Comparison of ENCODE assay signal across 8 cellular contexts in the genomic region with DNA sequence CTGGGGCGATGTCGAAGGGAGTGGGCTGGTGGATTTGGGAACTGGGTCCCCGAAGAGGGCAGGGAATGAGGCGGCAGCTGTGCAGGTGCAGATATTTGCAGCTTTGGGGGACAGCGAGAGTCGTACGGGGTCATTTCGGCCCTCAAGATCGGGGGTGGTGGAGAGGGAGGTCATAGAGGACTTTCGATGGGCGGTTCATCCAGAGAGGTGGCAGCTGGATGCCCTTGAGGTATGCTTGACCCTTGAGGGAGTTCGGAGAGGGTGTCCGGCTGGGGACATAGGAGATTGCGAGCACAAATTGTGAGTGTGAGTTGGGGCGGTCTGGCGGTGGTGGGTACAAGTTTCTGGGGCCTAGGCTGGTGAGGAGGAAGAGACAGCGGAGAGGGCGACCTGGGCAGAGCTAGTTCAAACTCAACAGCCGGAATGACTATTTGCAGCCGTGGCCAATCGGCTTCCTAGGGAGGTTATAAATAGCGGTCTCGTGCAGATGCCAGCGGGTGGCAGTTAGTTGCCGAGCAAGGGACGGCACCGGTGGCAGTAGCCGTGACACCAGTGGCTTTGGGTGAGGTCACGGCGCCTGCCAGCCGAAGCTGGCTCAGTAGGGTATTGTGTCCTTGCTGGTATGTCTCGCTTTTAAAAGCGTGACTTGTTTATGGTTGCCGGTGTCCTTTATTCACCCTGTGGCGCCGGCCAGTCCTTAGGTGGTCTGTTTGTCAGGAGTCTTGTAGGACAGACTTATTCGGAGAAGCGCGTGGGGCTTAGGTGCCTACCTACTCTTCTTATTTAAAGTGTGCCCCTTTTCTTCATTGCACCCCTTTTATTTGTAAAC. TPM values are rescaled to one million over a fixed set of nuclear protein-coding genes. Genes with fewer than 3 reads are reported as not detected.
A peak's percentile ranks its signal among the peaks of the same experiment; 100 is the strongest.
DNase-seq lines count a peak whose midpoint lies in the region; ATAC-seq and TF ChIP-seq lines count a peak whose summit lies in the region.

No MANE protein-coding gene starts in this region.

- peak; percentile 60 for DNase-seq in EH (ENCODE audit: low read depth)
- peak; percentile 92 for DNase-seq in LoVo (ENCODE audit: low spot score)
- no peak for DNase-seq in SK-N-MC (ENCODE audit: low read depth, low spot score)
- DNase-seq in Right ventricle myocardium inferior (ENCODE audit: missing footprints): peak; percentile 86
- DNase-seq in type B pancreatic cell (ENCODE audit: extremely low spot score, unreplicated experiment): no peak

- intact Hi-C loops in Right ventricle myocardium inferior (cut with DNase I): loop anchor here (1.0 to 5.0 kb wide), 2 partner anchors 47 to 121 kb away; partner anchors contain the start of gene TMEM267

- H3K36me3 Mint-ChIP-seq in activated naive CD4-positive, alpha-beta T cell treated with anti-CD3 and anti-CD28 coated beads, Interleukin-2, amount 50 U/mL, for 24 hours: peaks cover 10% of the 10 kb centered on the region
- H3K36me3 Mint-ChIP-seq in type B pancreatic cell: peaks cover 16% of the 10 kb centered on the region

- H3K9me3 ChIP-seq in SK-N-MC (ENCODE audit: low read depth, low read length): no peaks in the 10 kb centered on the region
- no peaks in the 10 kb centered on the region for H3K9me3 ChIP-seq in parathyroid adenoma (ENCODE audit: control insufficient read depth, low read length)

- H3K9ac ChIP-seq in SK-N-MC (ENCODE audit: insufficient read length) (peak overlapping the region; percentile 93), parathyroid adenoma (peak overlapping the region; percentile 70)

- H3K4me3 Mint-ChIP-seq in activated naive CD4-positive, alpha-beta T cell treated with anti-CD3 and anti-CD28 coated beads, Interleukin-2, amount 50 U/mL, for 24 hours: peak overlapping the region; percentile 93
- H3K4me3 Mint-ChIP-seq in type B pancreatic cell: peak overlapping the region; percentile 97

- H3K79me2 ChIP-seq in parathyroid adenoma: peaks cover 9% of the 10 kb centered on the region

- peaks cover 56% of the 10 kb centered on the region for H3K4me1 Mint-ChIP-seq in activated naive CD4-positive, alpha-beta T cell treated with anti-CD3 and anti-CD28 coated beads, Interleukin-2, amount 50 U/mL, for 24 hours
- H3K4me1 Mint-ChIP-seq in type B pancreatic cell (ENCODE audit: unreplicated experiment): peaks cover 24% of the 10 kb centered on the region

- no peak overlapping the region for H3K27ac ChIP-seq in SK-N-MC
- H3K27ac ChIP-seq in parathyroid adenoma: peak overlapping the region; percentile 74

- TF ChIP-seq CTCF in parathyroid adenoma (IDR thresholded peaks at IDR 0.05): no peak
- TF ChIP-seq CTCF in type B pancreatic cell (conservative IDR thresholded peaks at IDR 0.05): no peak

- H3K4me3 ChIP-seq in SK-N-MC (peak overlapping the region; percentile 99), parathyroid adenoma (ENCODE audit: low read depth, low read length) (peak overlapping the region; percentile 81)

- no peaks in the 10 kb centered on the region for H3K27me3 ChIP-seq in parathyroid adenoma (ENCODE audit: control insufficient read depth, insufficient read depth, low read length)

- peaks cover 18% of the 10 kb centered on the region for H3K36me3 ChIP-seq in SK-N-MC (ENCODE audit: insufficient read depth, low read length)
- no peaks in the 10 kb centered on the region for H3K36me3 ChIP-seq in parathyroid adenoma (ENCODE audit: control insufficient read depth, insufficient read depth, low read length)

- peak overlapping the region; percentile 94 for H3K27ac Mint-ChIP-seq in activated naive CD4-positive, alpha-beta T cell treated with anti-CD3 and anti-CD28 coated beads, Interleukin-2, amount 50 U/mL, for 24 hours
- H3K27ac Mint-ChIP-seq in type B pancreatic cell: peak overlapping the region; percentile 90

- peak overlapping the region; percentile 92 for H3K4me2 ChIP-seq in parathyroid adenoma (ENCODE audit: low read length)

- ATAC-seq in GM21825 (IDR thresholded peaks at IDR 0.05; ENCODE audit: unreplicated experiment): peak; percentile 51
- peak; percentile 82 for ATAC-seq in Right ventricle myocardium inferior

- H3K9me3 Mint-ChIP-seq in activated naive CD4-positive, alpha-beta T cell treated with anti-CD3 and anti-CD28 coated beads, Interleukin-2, amount 50 U/mL, for 24 hours: no peaks in the 10 kb centered on the region
- H3K9me3 Mint-ChIP-seq in type B pancreatic cell: peaks cover 4% of the 10 kb centered on the region

- H2AFZ ChIP-seq in parathyroid adenoma: peak overlapping the region; percentile 95

- peaks cover 7% of the 10 kb centered on the region for H3K4me1 ChIP-seq in parathyroid adenoma

- H3K27me3 Mint-ChIP-seq in activated naive CD4-positive, alpha-beta T cell treated with anti-CD3 and anti-CD28 coated beads, Interleukin-2, amount 50 U/mL, for 24 hours: no peaks in the 10 kb centered on the region
- H3K27me3 Mint-ChIP-seq in type B pancreatic cell: no peaks in the 10 kb centered on the region

RNA-seq across cellular contexts. Expression of gene NNT, which starts 0.8 kb away (rescaled TPM):
- total RNA-seq in Right ventricle myocardium inferior (563 TPM), type B pancreatic cell (ENCODE audit: low replicate concordance) (61.1 and 80.4 TPM in 2 replicates)

RNA-seq across cellular contexts. Expression of gene PAIP1, which starts 46.9 kb away (rescaled TPM):
- total RNA-seq in Right ventricle myocardium inferior: 130 TPM
- total RNA-seq in type B pancreatic cell (ENCODE audit: low replicate concordance): 79.9 and 95.5 TPM in 2 replicates

Comparison
In these comparisons a context has a peak if more than half of its experiments do, and no peak if none do; other contexts are left out.
1. DNase-seq: peak in EH (single experiment), LoVo (single experiment) and Right ventricle myocardium inferior (single experiment); none in SK-N-MC (single experiment) and type B pancreatic cell (single experiment).